ENCODE assay signal across 18 cellular contexts in genomic region chr4:139942284-139942683, GRCh38.
"Had no signal": no experiment of that assay in that cellular context is flagged by ENCODE, and none has a peak within 500 bp of the region (broad histone marks: within the 10 kb centered on the region; RNA-seq: fewer than 3 reads in every experiment).

No MANE protein-coding gene starts in this region.

- ATAC-seq: activated T-cell treated with anti-CD3 and anti-CD28 coated beads, Interleukin-2, amount 50 U/mL, for 72 hours; body of pancreas; natural killer cell treated with Interleukin-12 subunit alpha and Interleukin-12 subunit beta and Interleukin-15 and Interleukin-18, amount 100 ng/mL, for 72 hours; psoas muscle; upper lobe of right lung had no signal

- H3K4me1 Mint-ChIP-seq: central memory CD8-positive, alpha-beta T cell had no signal

- H3K27ac ChIP-seq: body of pancreas, coronary artery, psoas muscle, thoracic aorta, upper lobe of right lung had no signal

- H3K9me3 Mint-ChIP-seq: activated CD4-positive, alpha-beta T cell treated with anti-CD3 and anti-CD28 coated beads, Interleukin-2, amount 10 ng/mL, durations not matched to agents 7 days and 5 days; activated T-cell treated with anti-CD3 and anti-CD28 coated beads, Interleukin-2, amount 50 U/mL, for 72 hours; central memory CD8-positive, alpha-beta T cell; natural killer cell treated with Interleukin-12 subunit alpha and Interleukin-12 subunit beta and Interleukin-15 and Interleukin-18, amount 100 ng/mL, for 72 hours; T-helper 1 cell treated with Interleukin-12 subunit alpha and Interleukin-12 subunit beta and Interleukin-4 antibody, amounts not matched to agents 30 μg/mL and 1 μg/mL, for 36 hours had no signal

- H3K4me3 Mint-ChIP-seq: activated CD4-positive, alpha-beta T cell treated with anti-CD3 and anti-CD28 coated beads, Interleukin-2, amount 10 ng/mL, durations not matched to agents 7 days and 5 days; activated naive CD8-positive, alpha-beta T cell; activated T-cell treated with anti-CD3 and anti-CD28 coated beads, Interleukin-2, amount 50 U/mL, for 72 hours; central memory CD8-positive, alpha-beta T cell; natural killer cell treated with Interleukin-12 subunit alpha and Interleukin-12 subunit beta and Interleukin-15 and Interleukin-18, amount 100 ng/mL, for 72 hours; T-helper 1 cell treated with Interleukin-12 subunit alpha and Interleukin-12 subunit beta and Interleukin-4 antibody, amounts not matched to agents 30 μg/mL and 1 μg/mL, for 36 hours had no signal

- H3K9me3 ChIP-seq: body of pancreas, psoas muscle, thoracic aorta, upper lobe of right lung had no signal

- H3K27ac Mint-ChIP-seq: activated CD4-positive, alpha-beta T cell treated with anti-CD3 and anti-CD28 coated beads, Interleukin-2, amount 10 ng/mL, durations not matched to agents 7 days and 5 days; activated naive CD8-positive, alpha-beta T cell; activated T-cell treated with anti-CD3 and anti-CD28 coated beads, Interleukin-2, amount 50 U/mL, for 72 hours; T-helper 1 cell treated with Interleukin-12 subunit alpha and Interleukin-12 subunit beta and Interleukin-4 antibody, amounts not matched to agents 30 μg/mL and 1 μg/mL, for 36 hours had no signal

- DNase-seq: activated CD4-positive, alpha-beta T cell treated with anti-CD3 and anti-CD28 coated beads, Interleukin-2, amount 10 ng/mL, durations not matched to agents 7 days and 5 days; activated CD8-positive, alpha-beta memory T cell treated with anti-CD3 and anti-CD28 coated beads, Interleukin-2, amount 50 U/mL, for 48 hours; activated gamma-delta T cell treated with Interleukin-2 at 50 U/mL for 16 hours; activated T-cell treated with anti-CD3 and anti-CD28 coated beads, Interleukin-2, amount 50 U/mL, for 72 hours; amygdala; body of pancreas; foreskin fibroblast; left cardiac atrium; psoas muscle; stimulated activated CD4-positive, alpha-beta T cell treated with anti-CD3 and anti-CD28 coated beads, Interleukin-12 subunit alpha, Interleukin-12 subunit beta, amount 100 ng/mL, for 4 hours; stimulated activated CD4-positive, alpha-beta T cell treated with anti-CD3 and anti-CD28 coated beads, Interleukin-2, amount 100 ng/mL, for 24 hours; upper lobe of right lung had no signal

- H3K27me3 ChIP-seq: body of pancreas, upper lobe of right lung had no signal

- H3K4me1 ChIP-seq: psoas muscle had no signal

- H3K36me3 ChIP-seq: thoracic aorta, upper lobe of right lung had no signal

- H3K4me3 ChIP-seq: body of pancreas, coronary artery, psoas muscle, thoracic aorta, upper lobe of right lung had no signal

- H3K36me3 Mint-ChIP-seq: activated naive CD8-positive, alpha-beta T cell had no signal

- H3K27me3 Mint-ChIP-seq: activated CD4-positive, alpha-beta T cell treated with anti-CD3 and anti-CD28 coated beads, Interleukin-2, amount 10 ng/mL, durations not matched to agents 7 days and 5 days; activated naive CD8-positive, alpha-beta T cell had no signal
